In genomic region chr7:132347129-132347528, GRCh38 we compare ENCODE assay signal across 18 cellular contexts.
DNase-seq lines count a peak whose midpoint lies in the region; ATAC-seq and TF ChIP-seq lines count a peak whose summit lies in the region.
"Had no signal": no experiment of that assay in that cellular context is flagged by ENCODE, and none has a peak within 500 bp of the region (broad histone marks: within the 10 kb centered on the region; RNA-seq: fewer than 3 reads in every experiment).

No MANE protein-coding gene starts in this region.

- H3K4me2 ChIP-seq in Karpas-422 (ENCODE audit: low read depth, low read length, poor library complexity, severe bottlenecking) = no peak overlapping the region
- H3K4me2 ChIP-seq in mesendoderm (ENCODE audit: low read length) = no peak overlapping the region
- H3K4me2 ChIP-seq in mesenchymal stem cell (ENCODE audit: low read length, poor library complexity, severe bottlenecking) = no peak overlapping the region

- peaks cover 5% of the 10 kb centered on the region for H3K9me3 Mint-ChIP-seq in WTC11
- H3K9me3 Mint-ChIP-seq: T-cell; T-helper 2 cell treated with Interferon-gamma antibody and Interleukin-4, amounts not matched to agents 5 μg/mL and 100 μg/mL, for 36 hours had no signal

- TF ChIP-seq CTCF in WTC11 (IDR thresholded peaks at IDR 0.05) (no peak), thyroid gland (IDR thresholded peaks at IDR 0.05) (no peak)

- H3K4me1 ChIP-seq in Karpas-422 (ENCODE audit: low read length) = no peaks in the 10 kb centered on the region
- peaks cover 3% of the 10 kb centered on the region for H3K4me1 ChIP-seq in mesendoderm (ENCODE audit: control insufficient read depth, low read depth, low read length)
- no peaks in the 10 kb centered on the region for H3K4me1 ChIP-seq in mesenchymal stem cell (ENCODE audit: control insufficient read depth, insufficient read depth, low read depth, low read length)
- no peaks in the 10 kb centered on the region for H3K4me1 ChIP-seq in thyroid gland
- H3K4me1 ChIP-seq: Peyer's patch had no signal

- H3K56ac ChIP-seq in mesendoderm (ENCODE audit: low read length) = no peak overlapping the region

- no peak overlapping the region for H3K23ac ChIP-seq in mesendoderm (ENCODE audit: low read length)
- H3K23ac ChIP-seq in mesenchymal stem cell (ENCODE audit: low read length in 2 of 2) = no peak overlapping the region

- H3K9ac ChIP-seq in Karpas-422 (ENCODE audit: low read length) = no peak overlapping the region
- no peak overlapping the region for H3K9ac ChIP-seq in mesendoderm (ENCODE audit: low read length)
- H3K9ac ChIP-seq in mesenchymal stem cell (ENCODE audit: low read length) = no peak overlapping the region

- H2BK15ac ChIP-seq in mesendoderm (replicated peaks; ENCODE audit: low read depth) (no peak overlapping the region), mesenchymal stem cell (ENCODE audit: low read depth, poor library complexity, severe bottlenecking) (no peak overlapping the region)

- H3K27me3 ChIP-seq in Karpas-422 (ENCODE audit: low read length) = no peaks in the 10 kb centered on the region
- no peaks in the 10 kb centered on the region for H3K27me3 ChIP-seq in mesendoderm (ENCODE audit: insufficient read depth, low read length, poor library complexity)
- peaks cover 7 to 19% of the 10 kb centered on the region in 2 experiments for H3K27me3 ChIP-seq in mesenchymal stem cell (ENCODE audit: control insufficient read depth in 1 of 2, insufficient read depth in 1 of 2, low read length in 2 of 2)
- H3K27me3 ChIP-seq in thyroid gland = no peaks in the 10 kb centered on the region
- H3K27me3 ChIP-seq: Peyer's patch had no signal

- peak; percentile 14 for DNase-seq in NCI-H1105 treated with DMSO at 0.1 percent for 48 hours (lab: John Stamatoyannopoulos, UW)
- no peak for DNase-seq in NCI-H1105 (lab: John Stamatoyannopoulos, UW)
- DNase-seq in Karpas-422 = peak; percentile 21
- DNase-seq in WTC11 (ENCODE audit: low spot score) = peak; percentile 20
- peak; percentile 29 for DNase-seq in mesendoderm
- no peak for DNase-seq in mesenchymal stem cell
- DNase-seq in thyroid gland = no peak
- DNase-seq: GDM1, Kasumi-1, NCI-H1694, NCI-H2081, NCI-H69, Peyer's patch, T-cell had no signal

- H3K27me3 Mint-ChIP-seq in WTC11 (ENCODE audit: low read depth) = no peaks in the 10 kb centered on the region; the same call in 1 of the 2 replicates

- no peak overlapping the region for H4K91ac ChIP-seq in mesenchymal stem cell (ENCODE audit: low read length)

- no peaks in the 10 kb centered on the region for H3K9me3 ChIP-seq in Karpas-422 (ENCODE audit: low read length)
- no peaks in the 10 kb centered on the region for H3K9me3 ChIP-seq in mesenchymal stem cell (ENCODE audit: control insufficient read depth, low read length)
- H3K9me3 ChIP-seq in thyroid gland = no peaks in the 10 kb centered on the region
- H3K9me3 ChIP-seq: Peyer's patch had no signal

- H3K36me3 ChIP-seq in Karpas-422 (ENCODE audit: insufficient read depth, low read length) (no peaks in the 10 kb centered on the region), mesendoderm (ENCODE audit: control insufficient read depth, insufficient read depth, low read length) (no peaks in the 10 kb centered on the region), mesenchymal stem cell (ENCODE audit: control insufficient read depth in 1 of 2, insufficient read depth in 2 of 2, low read depth in 1 of 2, low read length in 2 of 2) (no peaks in the 10 kb centered on the region), thyroid gland (no peaks in the 10 kb centered on the region)
- H3K36me3 ChIP-seq: Peyer's patch had no signal

- no peak overlapping the region for H3K14ac ChIP-seq in mesenchymal stem cell (ENCODE audit: low read length in 2 of 2)

- H2BK120ac ChIP-seq in mesendoderm (ENCODE audit: low read depth, low read length) (no peak overlapping the region), mesenchymal stem cell (ENCODE audit: low read depth, low read length) (no peak overlapping the region)

- CTCF ChIA-PET in WTC11 (lab: Charles Lee) = interaction anchor here (0.9 kb wide), 1 partner anchor 48 kb away, joined by 3 read pairs; no protein-coding TSS in a partner anchor

- no peaks in the 10 kb centered on the region for H3K79me2 ChIP-seq in Karpas-422 (ENCODE audit: low read length)
- H3K79me2 ChIP-seq in mesendoderm (ENCODE audit: control insufficient read depth, insufficient read depth, low read length) = no peaks in the 10 kb centered on the region

- no peaks in the 10 kb centered on the region for H3K36me3 Mint-ChIP-seq in WTC11
- H3K36me3 Mint-ChIP-seq: CD14-positive monocyte, T-cell had no signal

- no peak; the same call in 1 of the 2 replicates for ATAC-seq in WTC11
- ATAC-seq: T-cell had no signal

- H3K9me2 ChIP-seq in Karpas-422 (replicated peaks; ENCODE audit: insufficient read depth, low read length) = no peaks in the 10 kb centered on the region

- WGBS in mesendoderm (ENCODE audit: extremely low coverage, insufficient coverage, low lambda C conversion rate) = no CpG with 5 or more reads among the region's 7 CpGs
- 81% methylated on average over 7 of the region's 7 CpGs for WGBS in mesenchymal stem cell
- WGBS in thyroid gland, 2 donors = 87% methylated on average over 7 of the region's 7 CpGs

- H2AK5ac ChIP-seq in mesendoderm (ENCODE audit: low read length) (no peak overlapping the region), mesenchymal stem cell (ENCODE audit: low read length, severe bottlenecking) (no peak overlapping the region)

- H3K27ac Mint-ChIP-seq in WTC11 = no peak overlapping the region
- H3K27ac Mint-ChIP-seq: B cell; CD14-positive monocyte; IgD-negative memory B cell; T-cell; T-helper 2 cell treated with Interferon-gamma antibody and Interleukin-4, amounts not matched to agents 5 μg/mL and 100 μg/mL, for 36 hours had no signal

- POLR2A ChIA-PET in WTC11 (lab: Charles Lee) = no interaction called here

- no peak overlapping the region for H2BK5ac ChIP-seq in mesendoderm (ENCODE audit: low read length)
- no peak overlapping the region for H2BK5ac ChIP-seq in mesenchymal stem cell (ENCODE audit: low read depth, low read length, poor library complexity, severe bottlenecking)

- H2AFZ ChIP-seq in Karpas-422 (ENCODE audit: low read length) (no peak overlapping the region), mesenchymal stem cell (ENCODE audit: low read depth, low read length) (no peak overlapping the region)

- no peaks in the 10 kb centered on the region for H3K79me1 ChIP-seq in mesendoderm (ENCODE audit: low read length)
- no peaks in the 10 kb centered on the region for H3K79me1 ChIP-seq in mesenchymal stem cell (replicated peaks; ENCODE audit: low read length, poor library complexity, severe bottlenecking)

- H4K5ac ChIP-seq in mesendoderm (ENCODE audit: low read length) = no peak overlapping the region

- no peaks in the 10 kb centered on the region for H4K20me1 ChIP-seq in Karpas-422 (ENCODE audit: insufficient read depth, low read depth, low read length)

- H3K4me3 ChIP-seq in Karpas-422 (ENCODE audit: low read length) = no peak overlapping the region
- H3K4me3 ChIP-seq in mesendoderm (ENCODE audit: low read length) = no peak overlapping the region
- no peak overlapping the region for H3K4me3 ChIP-seq in mesenchymal stem cell (ENCODE audit: insufficient read depth in 1 of 2, low read depth in 1 of 2, low read length in 2 of 2)
- H3K4me3 ChIP-seq in thyroid gland (replicated peaks in 1 of 3) = no peak overlapping the region
- H3K4me3 ChIP-seq: Peyer's patch had no signal

- H4K8ac ChIP-seq in mesendoderm (ENCODE audit: low read depth, low read length) = no peak overlapping the region
- H4K8ac ChIP-seq in mesenchymal stem cell (ENCODE audit: low read length) = no peak overlapping the region

- intact Hi-C loops in thyroid gland (cut with DNase I) = no loop called here

- H3K4ac ChIP-seq in mesendoderm (ENCODE audit: low read depth, low read length) = no peak overlapping the region
- no peak overlapping the region for H3K4ac ChIP-seq in mesenchymal stem cell (ENCODE audit: low read depth in 1 of 2, low read length in 2 of 2)

- peaks cover 19% of the 10 kb centered on the region for H3K4me1 Mint-ChIP-seq in WTC11
- H3K4me1 Mint-ChIP-seq: B cell, CD14-positive monocyte, IgD-negative memory B cell, T-cell had no signal

- no peak overlapping the region for H2BK12ac ChIP-seq in mesenchymal stem cell (ENCODE audit: low read length in 2 of 2)

- no peak overlapping the region for H3K27ac ChIP-seq in Karpas-422 (ENCODE audit: low read length)
- H3K27ac ChIP-seq in mesendoderm (ENCODE audit: low read depth, low read length) = no peak overlapping the region
- H3K27ac ChIP-seq in mesenchymal stem cell (ENCODE audit: low read length, poor library complexity, severe bottlenecking) = no peak overlapping the region
- H3K27ac ChIP-seq in thyroid gland = no peak overlapping the region
- H3K27ac ChIP-seq: Peyer's patch had no signal

- no peak overlapping the region for H3K18ac ChIP-seq in mesendoderm (ENCODE audit: low read length)
- no peak overlapping the region for H3K18ac ChIP-seq in mesenchymal stem cell (ENCODE audit: low read depth in 1 of 2, low read length in 2 of 2)

- H3K4me3 Mint-ChIP-seq in WTC11 = no peak overlapping the region
- H3K4me3 Mint-ChIP-seq: B cell; CD14-positive monocyte; IgD-negative memory B cell; T-cell; T-helper 2 cell treated with Interferon-gamma antibody and Interleukin-4, amounts not matched to agents 5 μg/mL and 100 μg/mL, for 36 hours had no signal

- no peak for TF ChIP-seq POLR2A in thyroid gland (IDR thresholded peaks at IDR 0.05)

TF ChIP-seq in WTC11, 78 proteins besides CTCF, POLR2A, EP300 and RAD21:
- TF ChIP-seq PREB (CRISPR knock-in tag; IDR thresholded peaks at IDR 0.05; ENCODE audit: borderline replicate concordance) = no peak
- TF ChIP-seq RELA (CRISPR knock-in tag; IDR thresholded peaks at IDR 0.05; ENCODE audit: borderline replicate concordance) = no peak
- no peak for TF ChIP-seq CBFB (CRISPR knock-in tag; IDR thresholded peaks at IDR 0.05; ENCODE audit: low read depth)
- TF ChIP-seq ZNF416 (CRISPR knock-in tag; IDR thresholded peaks at IDR 0.05) = no peak
- TF ChIP-seq MAX (CRISPR knock-in tag; IDR thresholded peaks at IDR 0.05) = no peak
- TF ChIP-seq JAZF1 (CRISPR knock-in tag; IDR thresholded peaks at IDR 0.05) = no peak
- no peak for TF ChIP-seq TEAD1 (CRISPR knock-in tag; IDR thresholded peaks at IDR 0.05)

Comparison
In these comparisons a context has a peak if more than half of its experiments do, and no peak if none do; other contexts are left out.
1. DNase-seq: peak in NCI-H1105 treated with DMSO at 0.1 percent for 48 hours (single experiment), Karpas-422 (single experiment), WTC11 (single experiment) and mesendoderm (single experiment); none in NCI-H1105 (single experiment), mesenchymal stem cell (single experiment) and thyroid gland (0 of 2).